ENCODE assay signal across 21 cellular contexts in genomic region chr16:31268891-31269290, GRCh38. TPM values are rescaled to one million over a fixed set of nuclear protein-coding genes. Genes with fewer than 3 reads are reported as not detected.
A peak's percentile ranks its signal among the peaks of the same experiment; 100 is the strongest.
DNase-seq lines count a peak whose midpoint lies in the region; ATAC-seq and TF ChIP-seq lines count a peak whose summit lies in the region.
"Had no signal": no experiment of that assay in that cellular context is flagged by ENCODE, and none has a peak within 500 bp of the region (broad histone marks: within the 10 kb centered on the region; RNA-seq: fewer than 3 reads in every experiment).

No MANE protein-coding gene starts in this region.

- H3K4me1 Mint-ChIP-seq in activated naive CD8-positive, alpha-beta T cell treated with anti-CD3 and anti-CD28 coated beads, Interleukin-2, amount 50 U/mL, for 24 hours, result peaks cover 47% of the 10 kb centered on the region
- H3K4me1 Mint-ChIP-seq in activated naive CD8-positive, alpha-beta T cell treated with anti-CD3 and anti-CD28 coated beads for 36 hours, result peaks cover 35% of the 10 kb centered on the region
- peaks cover 47% of the 10 kb centered on the region for H3K4me1 Mint-ChIP-seq in activated B cell treated with CpG ODN at 0.5 μM for 24 hours
- H3K4me1 Mint-ChIP-seq in immature natural killer cell, result peaks cover 46 to 54% of the 10 kb centered on the region in 2 donors
- no peaks in the 10 kb centered on the region for H3K4me1 Mint-ChIP-seq in type B pancreatic cell (ENCODE audit: unreplicated experiment)
- peaks cover 15 to 19% (median 17%) of the 10 kb centered on the region in 3 donors for H3K4me1 Mint-ChIP-seq in CD8-positive, alpha-beta memory T cell

- POLR2A ChIA-PET in activated B cell treated with CpG ODN at 0.5 μM for 24 hours (lab: Charles Lee), result interaction anchor here (0.6 to 1.2 kb wide), 2 partner anchors 12 to 25 kb away, joined by 3 to 8 read pairs; no protein-coding TSS in a partner anchor
- POLR2A ChIA-PET in CD8-positive, alpha-beta memory T cell (lab: Charles Lee), result no interaction called here

- H3K36me3 ChIP-seq in CD8-positive, alpha-beta memory T cell (ENCODE audit: insufficient read depth, low read length), result no peaks in the 10 kb centered on the region
- H3K36me3 ChIP-seq: BE2C had no signal

- H3K9me3 ChIP-seq in CD8-positive, alpha-beta memory T cell (ENCODE audit: low read length), result no peaks in the 10 kb centered on the region
- H3K9me3 ChIP-seq: A549, BE2C had no signal

- intact Hi-C loops in activated B cell treated with CpG ODN at 0.5 μM for 24 hours (cut with micrococcal nuclease), result no loop called here

- CTCF ChIA-PET in activated B cell treated with CpG ODN at 0.5 μM for 24 hours (lab: Charles Lee), result interaction anchor here (1.6 kb wide), 1 partner anchor 114 kb away, joined by 4 read pairs; no protein-coding TSS in a partner anchor
- CTCF ChIA-PET in CD8-positive, alpha-beta memory T cell (lab: Charles Lee), result no interaction called here

- peaks cover 12% of the 10 kb centered on the region for H3K4me1 ChIP-seq in CD8-positive, alpha-beta memory T cell (ENCODE audit: insufficient read depth, low read length)
- H3K4me1 ChIP-seq: BE2C had no signal

- no peak overlapping the region for H3K4me3 Mint-ChIP-seq in activated naive CD8-positive, alpha-beta T cell treated with anti-CD3 and anti-CD28 coated beads, Interleukin-2, amount 50 U/mL, for 24 hours
- no peak overlapping the region for H3K4me3 Mint-ChIP-seq in activated naive CD8-positive, alpha-beta T cell treated with anti-CD3 and anti-CD28 coated beads for 36 hours
- no peak overlapping the region for H3K4me3 Mint-ChIP-seq in activated B cell treated with CpG ODN at 0.5 μM for 24 hours
- H3K4me3 Mint-ChIP-seq in immature natural killer cell, result no peak overlapping the region
- H3K4me3 Mint-ChIP-seq in type B pancreatic cell, result no peak overlapping the region
- peak overlapping the region in 1 of 7 donors; percentile 33 for H3K4me3 Mint-ChIP-seq in CD8-positive, alpha-beta memory T cell

- no peak overlapping the region for H3K27ac ChIP-seq in CD8-positive, alpha-beta memory T cell (ENCODE audit: low read depth, low read length)

- no peaks in the 10 kb centered on the region for H3K27me3 Mint-ChIP-seq in activated naive CD8-positive, alpha-beta T cell treated with anti-CD3 and anti-CD28 coated beads, Interleukin-2, amount 50 U/mL, for 24 hours
- peaks cover 5% of the 10 kb centered on the region for H3K27me3 Mint-ChIP-seq in activated naive CD8-positive, alpha-beta T cell treated with anti-CD3 and anti-CD28 coated beads for 36 hours
- no peaks in the 10 kb centered on the region for H3K27me3 Mint-ChIP-seq in activated B cell treated with CpG ODN at 0.5 μM for 24 hours
- peaks cover 1 to 5% (median 4%) of the 10 kb centered on the region in 3 donors for H3K27me3 Mint-ChIP-seq in immature natural killer cell (ENCODE audit: low read depth in 3 of 3)
- H3K27me3 Mint-ChIP-seq in type B pancreatic cell, result peaks cover 33% of the 10 kb centered on the region
- peaks cover 6 to 9% of the 10 kb centered on the region in 2 donors for H3K27me3 Mint-ChIP-seq in CD8-positive, alpha-beta memory T cell

- DNase-seq in activated naive CD8-positive, alpha-beta T cell treated with anti-CD3 and anti-CD28 coated beads, Interleukin-2, amount 50 U/mL, for 24 hours, result no peak
- no peak for DNase-seq in activated naive CD8-positive, alpha-beta T cell treated with anti-CD3 and anti-CD28 coated beads for 36 hours
- DNase-seq in activated B cell treated with CpG ODN at 0.5 μM for 24 hours (no peak), immature natural killer cell (no peak), type B pancreatic cell (ENCODE audit: extremely low spot score, unreplicated experiment) (peak; percentile 51), Ammon's horn (ENCODE audit: low spot score) (no peak), NCI-H774 (lab: John Stamatoyannopoulos, UW) (no peak)
- DNase-seq in CD8-positive, alpha-beta memory T cell, result no peak
- DNase-seq: BE2C, DMS79, Karpas-422, MV-4-11, NCI-H1694, NCI-H2081 treated with DMSO at 0.1 percent for 48 hours, NCI-H2171 treated with DMSO at 0.1 percent for 48 hours, NCI-H526, RPMI8226, SHP77 had no signal

- no peak for ATAC-seq in activated naive CD8-positive, alpha-beta T cell treated with anti-CD3 and anti-CD28 coated beads, Interleukin-2, amount 50 U/mL, for 24 hours
- no peak for ATAC-seq in activated B cell treated with CpG ODN at 0.5 μM for 24 hours (ENCODE audit: low read depth)
- ATAC-seq: A549 had no signal

- H3K36me3 Mint-ChIP-seq in activated naive CD8-positive, alpha-beta T cell treated with anti-CD3 and anti-CD28 coated beads, Interleukin-2, amount 50 U/mL, for 24 hours (ENCODE audit: low read depth), result no peaks in the 10 kb centered on the region
- H3K36me3 Mint-ChIP-seq in activated naive CD8-positive, alpha-beta T cell treated with anti-CD3 and anti-CD28 coated beads for 36 hours, result peaks cover 3% of the 10 kb centered on the region
- H3K36me3 Mint-ChIP-seq in activated B cell treated with CpG ODN at 0.5 μM for 24 hours (ENCODE audit: low read depth), result peaks cover 43% of the 10 kb centered on the region
- H3K36me3 Mint-ChIP-seq in immature natural killer cell, result peaks cover 25 to 65% (median 38%) of the 10 kb centered on the region in 3 donors
- no peaks in the 10 kb centered on the region for H3K36me3 Mint-ChIP-seq in type B pancreatic cell
- H3K36me3 Mint-ChIP-seq in CD8-positive, alpha-beta memory T cell, result no peaks in the 10 kb centered on the region

- TF ChIP-seq CTCF in activated B cell treated with CpG ODN at 0.5 μM for 24 hours (IDR thresholded peaks at IDR 0.05) (no peak), type B pancreatic cell (conservative IDR thresholded peaks at IDR 0.05) (no peak)

- no peak overlapping the region for H3K4me3 ChIP-seq in CD8-positive, alpha-beta memory T cell (ENCODE audit: low read length)
- H3K4me3 ChIP-seq: A549 had no signal

- H3K27ac Mint-ChIP-seq in activated naive CD8-positive, alpha-beta T cell treated with anti-CD3 and anti-CD28 coated beads, Interleukin-2, amount 50 U/mL, for 24 hours, result peak overlapping the region; percentile 38
- no peak overlapping the region for H3K27ac Mint-ChIP-seq in activated naive CD8-positive, alpha-beta T cell treated with anti-CD3 and anti-CD28 coated beads for 36 hours
- H3K27ac Mint-ChIP-seq in activated B cell treated with CpG ODN at 0.5 μM for 24 hours, result peak overlapping the region; percentile 30
- H3K27ac Mint-ChIP-seq in immature natural killer cell, result peak overlapping the region in 4 of 6 donors; percentile 60 to 87 (median 72)
- H3K27ac Mint-ChIP-seq in type B pancreatic cell, result no peak overlapping the region
- peak overlapping the region in 1 of 8 donors; percentile 36 for H3K27ac Mint-ChIP-seq in CD8-positive, alpha-beta memory T cell

- no peaks in the 10 kb centered on the region for H3K27me3 ChIP-seq in CD8-positive, alpha-beta memory T cell (ENCODE audit: insufficient read depth, low read length, poor library complexity, severe bottlenecking)

- no peaks in the 10 kb centered on the region for H3K9me3 Mint-ChIP-seq in activated naive CD8-positive, alpha-beta T cell treated with anti-CD3 and anti-CD28 coated beads, Interleukin-2, amount 50 U/mL, for 24 hours
- H3K9me3 Mint-ChIP-seq in activated naive CD8-positive, alpha-beta T cell treated with anti-CD3 and anti-CD28 coated beads for 36 hours, result peaks cover 2% of the 10 kb centered on the region
- H3K9me3 Mint-ChIP-seq in activated B cell treated with CpG ODN at 0.5 μM for 24 hours, result no peaks in the 10 kb centered on the region
- H3K9me3 Mint-ChIP-seq in immature natural killer cell, result no peaks in the 10 kb centered on the region
- H3K9me3 Mint-ChIP-seq in type B pancreatic cell, result no peaks in the 10 kb centered on the region
- H3K9me3 Mint-ChIP-seq in CD8-positive, alpha-beta memory T cell, result no peaks in the 10 kb centered on the region

RNA-seq across cellular contexts. Expression of gene ITGAM, which starts 9.1 kb away (rescaled TPM):
- total RNA-seq in activated naive CD8-positive, alpha-beta T cell treated with anti-CD3 and anti-CD28 coated beads for 36 hours, result under 1 TPM; 0.38 to 0.68 TPM
- 40.6 and 44.6 TPM in 2 replicates for total RNA-seq in activated B cell treated with CpG ODN at 0.5 μM for 24 hours
- polyA plus RNA-seq in immature natural killer cell, result 100 to 1,000 TPM in 1 of 3 donors, 10 to 100 TPM in 2; 70.6 to 186 (median 89.3) TPM
- 0.36 TPM in 1 of 2 replicates, not detected in the other for total RNA-seq in type B pancreatic cell (ENCODE audit: low replicate concordance)
- total RNA-seq in CD8-positive, alpha-beta memory T cell, result 1 to 10 TPM; 1.7 to 1.8 TPM
- 23.3 TPM for polyA plus RNA-seq in CD8-positive, alpha-beta memory T cell
- total RNA-seq: M059J had no signal

RNA-seq across cellular contexts. Expression of gene PYDC1, which starts 52.0 kb away (rescaled TPM):
- total RNA-seq in activated naive CD8-positive, alpha-beta T cell treated with anti-CD3 and anti-CD28 coated beads for 36 hours, result not detected
- 0.27 TPM in 1 of 2 replicates, not detected in the other for total RNA-seq in activated B cell treated with CpG ODN at 0.5 μM for 24 hours
- not detected for polyA plus RNA-seq in immature natural killer cell
- total RNA-seq in type B pancreatic cell (ENCODE audit: low replicate concordance), result not detected in 2 replicates
- not detected for total RNA-seq in CD8-positive, alpha-beta memory T cell
- not detected for polyA plus RNA-seq in CD8-positive, alpha-beta memory T cell
- total RNA-seq: H4, M059J had no signal
- polyA plus RNA-seq: A549 had no signal

RNA-seq across cellular contexts. Expression of gene TRIM72, which starts 55.0 kb away (rescaled TPM):
- not detected for total RNA-seq in activated naive CD8-positive, alpha-beta T cell treated with anti-CD3 and anti-CD28 coated beads for 36 hours
- total RNA-seq in activated B cell treated with CpG ODN at 0.5 μM for 24 hours, result 0.16 TPM in 1 of 2 replicates, not detected in the other
- not detected for polyA plus RNA-seq in immature natural killer cell
- total RNA-seq in type B pancreatic cell (ENCODE audit: low replicate concordance), result 0.02 TPM in 1 of 2 replicates, not detected in the other
- not detected for total RNA-seq in CD8-positive, alpha-beta memory T cell
- polyA plus RNA-seq in CD8-positive, alpha-beta memory T cell, result not detected
- total RNA-seq: H4, M059J had no signal

Comparison
In these comparisons a context has a peak if more than half of its experiments do, and no peak if none do; other contexts are left out.
1. H3K27ac Mint-ChIP-seq: peak in activated naive CD8-positive, alpha-beta T cell treated with anti-CD3 and anti-CD28 coated beads, Interleukin-2, amount 50 U/mL, for 24 hours (single experiment), activated B cell treated with CpG ODN at 0.5 μM for 24 hours (single experiment) and immature natural killer cell (4 of 6); none in activated naive CD8-positive, alpha-beta T cell treated with anti-CD3 and anti-CD28 coated beads for 36 hours (single experiment) and type B pancreatic cell (single experiment).
2. RNA of gene ITGAM, which starts 9.1 kb away (total RNA-seq): 40.6 to 44.6 TPM in activated B cell treated with CpG ODN at 0.5 μM for 24 hours; 1.7 to 1.8 TPM in CD8-positive, alpha-beta memory T cell, 0.38 to 0.68 TPM in activated naive CD8-positive, alpha-beta T cell treated with anti-CD3 and anti-CD28 coated beads for 36 hours and 0.36 TPM in type B pancreatic cell; every median in the first group is over 10 times any median in the second.